ENCODE assay signal across 1 cellular context in the genomic region with DNA sequence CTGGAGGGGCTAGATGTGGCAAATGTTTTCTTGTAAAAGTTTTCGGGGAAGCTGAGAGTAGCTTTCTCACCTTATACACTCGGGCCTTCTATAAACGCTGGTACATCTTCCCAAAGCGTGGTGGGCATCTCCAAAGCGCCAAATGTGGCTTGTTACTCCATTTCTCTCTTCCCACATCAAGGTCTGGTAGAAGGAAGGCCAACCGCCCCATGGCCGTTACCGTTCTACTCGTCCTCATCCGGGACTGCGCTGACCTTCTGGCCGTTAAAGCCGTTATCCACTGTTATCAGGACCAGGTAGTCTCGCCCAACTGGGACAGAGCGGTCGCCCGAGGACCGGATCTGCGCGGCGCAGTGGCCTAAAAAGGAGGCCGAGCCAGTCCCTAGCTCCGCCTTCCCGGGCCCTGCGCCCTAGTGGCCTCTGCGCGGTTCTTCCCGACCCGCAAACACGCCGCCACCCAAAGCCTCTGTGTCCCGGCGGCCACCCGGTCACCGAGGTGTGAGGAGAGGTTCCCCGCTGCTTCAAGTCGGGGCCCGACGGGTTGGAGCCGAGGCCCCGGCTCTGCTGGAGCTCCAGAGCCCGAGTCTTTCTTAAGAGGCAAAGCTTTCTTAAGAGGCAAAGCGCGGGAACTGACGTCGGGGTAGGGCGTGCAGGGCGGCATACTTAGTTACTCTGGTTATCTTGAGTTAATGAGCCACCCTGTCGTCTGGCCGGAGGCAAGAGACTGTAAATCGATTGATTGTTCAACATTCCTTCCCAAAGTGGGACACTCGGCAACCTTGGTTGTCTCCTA.
TF ChIP-seq lines count a peak whose summit lies in the region.

No MANE protein-coding gene starts in this region.

TF ChIP-seq in K562, 482 proteins besides CTCF, POLR2A, EP300 and RAD21 (continued from another document and continues in another):
- TF ChIP-seq, protein P1, sequence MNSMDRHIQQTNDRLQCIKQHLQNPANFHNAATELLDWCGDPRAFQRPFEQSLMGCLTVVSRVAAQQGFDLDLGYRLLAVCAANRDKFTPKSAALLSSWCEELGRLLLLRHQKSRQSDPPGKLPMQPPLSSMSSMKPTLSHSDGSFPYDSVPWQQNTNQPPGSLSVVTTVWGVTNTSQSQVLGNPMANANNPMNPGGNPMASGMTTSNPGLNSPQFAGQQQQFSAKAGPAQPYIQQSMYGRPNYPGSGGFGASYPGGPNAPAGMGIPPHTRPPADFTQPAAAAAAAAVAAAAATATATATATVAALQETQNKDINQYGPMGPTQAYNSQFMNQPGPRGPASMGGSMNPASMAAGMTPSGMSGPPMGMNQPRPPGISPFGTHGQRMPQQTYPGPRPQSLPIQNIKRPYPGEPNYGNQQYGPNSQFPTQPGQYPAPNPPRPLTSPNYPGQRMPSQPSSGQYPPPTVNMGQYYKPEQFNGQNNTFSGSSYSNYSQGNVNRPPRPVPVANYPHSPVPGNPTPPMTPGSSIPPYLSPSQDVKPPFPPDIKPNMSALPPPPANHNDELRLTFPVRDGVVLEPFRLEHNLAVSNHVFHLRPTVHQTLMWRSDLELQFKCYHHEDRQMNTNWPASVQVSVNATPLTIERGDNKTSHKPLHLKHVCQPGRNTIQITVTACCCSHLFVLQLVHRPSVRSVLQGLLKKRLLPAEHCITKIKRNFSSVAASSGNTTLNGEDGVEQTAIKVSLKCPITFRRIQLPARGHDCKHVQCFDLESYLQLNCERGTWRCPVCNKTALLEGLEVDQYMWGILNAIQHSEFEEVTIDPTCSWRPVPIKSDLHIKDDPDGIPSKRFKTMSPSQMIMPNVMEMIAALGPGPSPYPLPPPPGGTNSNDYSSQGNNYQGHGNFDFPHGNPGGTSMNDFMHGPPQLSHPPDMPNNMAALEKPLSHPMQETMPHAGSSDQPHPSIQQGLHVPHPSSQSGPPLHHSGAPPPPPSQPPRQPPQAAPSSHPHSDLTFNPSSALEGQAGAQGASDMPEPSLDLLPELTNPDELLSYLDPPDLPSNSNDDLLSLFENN (IDR thresholded peaks at IDR 0.05; ENCODE audit: low read depth in 2 of 2, low read length in 2 of 2): no peak
- TF ChIP-seq, protein P2, sequence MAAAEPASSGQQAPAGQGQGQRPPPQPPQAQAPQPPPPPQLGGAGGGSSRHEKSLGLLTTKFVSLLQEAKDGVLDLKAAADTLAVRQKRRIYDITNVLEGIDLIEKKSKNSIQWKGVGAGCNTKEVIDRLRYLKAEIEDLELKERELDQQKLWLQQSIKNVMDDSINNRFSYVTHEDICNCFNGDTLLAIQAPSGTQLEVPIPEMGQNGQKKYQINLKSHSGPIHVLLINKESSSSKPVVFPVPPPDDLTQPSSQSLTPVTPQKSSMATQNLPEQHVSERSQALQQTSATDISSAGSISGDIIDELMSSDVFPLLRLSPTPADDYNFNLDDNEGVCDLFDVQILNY (CRISPR knock-in tag; IDR thresholded peaks at IDR 0.05): peak; percentile 91
- TF ChIP-seq EWSR1 (IDR thresholded peaks at IDR 0.05; ENCODE audit: borderline replicate concordance, low read depth, partially characterized antibody): no peak
- no peak for TF ChIP-seq CHD1 (IDR thresholded peaks at IDR 0.05; ENCODE audit: low read length)
- TF ChIP-seq PRMT5 (CRISPR knock-in tag; IDR thresholded peaks at IDR 0.05): no peak
- TF ChIP-seq, protein P3, sequence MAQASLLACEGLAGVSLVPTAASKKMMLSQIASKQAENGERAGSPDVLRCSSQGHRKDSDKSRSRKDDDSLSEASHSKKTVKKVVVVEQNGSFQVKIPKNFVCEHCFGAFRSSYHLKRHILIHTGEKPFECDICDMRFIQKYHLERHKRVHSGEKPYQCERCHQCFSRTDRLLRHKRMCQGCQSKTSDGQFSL (CRISPR knock-in tag; IDR thresholded peaks at IDR 0.05): peak; percentile 83
- TF ChIP-seq, protein P3 (tag; IDR thresholded peaks at IDR 0.05): 0 out of 4 replicates have a peak, but pooled peaks of 1 of the 2 experiments have one; percentile 70
- TF ChIP-seq RNF2 (IDR thresholded peaks at IDR 0.05): peak; percentile 98
- no peak for TF ChIP-seq FOXJ3 (CRISPR knock-in tag; IDR thresholded peaks at IDR 0.05)
- TF ChIP-seq, protein P4, sequence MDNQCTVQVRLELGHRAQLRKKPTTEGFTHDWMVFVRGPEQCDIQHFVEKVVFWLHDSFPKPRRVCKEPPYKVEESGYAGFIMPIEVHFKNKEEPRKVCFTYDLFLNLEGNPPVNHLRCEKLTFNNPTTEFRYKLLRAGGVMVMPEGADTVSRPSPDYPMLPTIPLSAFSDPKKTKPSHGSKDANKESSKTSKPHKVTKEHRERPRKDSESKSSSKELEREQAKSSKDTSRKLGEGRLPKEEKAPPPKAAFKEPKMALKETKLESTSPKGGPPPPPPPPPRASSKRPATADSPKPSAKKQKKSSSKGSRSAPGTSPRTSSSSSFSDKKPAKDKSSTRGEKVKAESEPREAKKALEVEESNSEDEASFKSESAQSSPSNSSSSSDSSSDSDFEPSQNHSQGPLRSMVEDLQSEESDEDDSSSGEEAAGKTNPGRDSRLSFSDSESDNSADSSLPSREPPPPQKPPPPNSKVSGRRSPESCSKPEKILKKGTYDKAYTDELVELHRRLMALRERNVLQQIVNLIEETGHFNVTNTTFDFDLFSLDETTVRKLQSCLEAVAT (IDR thresholded peaks at IDR 0.05): peak; percentile 90 to 93
- TF ChIP-seq, protein P5, sequence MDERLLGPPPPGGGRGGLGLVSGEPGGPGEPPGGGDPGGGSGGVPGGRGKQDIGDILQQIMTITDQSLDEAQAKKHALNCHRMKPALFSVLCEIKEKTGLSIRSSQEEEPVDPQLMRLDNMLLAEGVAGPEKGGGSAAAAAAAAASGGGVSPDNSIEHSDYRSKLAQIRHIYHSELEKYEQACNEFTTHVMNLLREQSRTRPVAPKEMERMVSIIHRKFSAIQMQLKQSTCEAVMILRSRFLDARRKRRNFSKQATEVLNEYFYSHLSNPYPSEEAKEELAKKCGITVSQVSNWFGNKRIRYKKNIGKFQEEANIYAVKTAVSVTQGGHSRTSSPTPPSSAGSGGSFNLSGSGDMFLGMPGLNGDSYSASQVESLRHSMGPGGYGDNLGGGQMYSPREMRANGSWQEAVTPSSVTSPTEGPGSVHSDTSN (CRISPR knock-in tag; IDR thresholded peaks at IDR 0.05; ENCODE audit: low read depth): no peak
- TF ChIP-seq, protein P5 (tag; conservative IDR thresholded peaks at IDR 0.05; ENCODE audit: low read depth): no peak
- TF ChIP-seq TBL1XR1 (IDR thresholded peaks at IDR 0.05; ENCODE audit: low read length in 2 of 2): peak; percentile 74 to 87; a peak in 2 of 4 replicates
- TF ChIP-seq STAG1 (CRISPR knock-in tag; IDR thresholded peaks at IDR 0.05; ENCODE audit: borderline replicate concordance): no peak
- TF ChIP-seq, protein P6, sequence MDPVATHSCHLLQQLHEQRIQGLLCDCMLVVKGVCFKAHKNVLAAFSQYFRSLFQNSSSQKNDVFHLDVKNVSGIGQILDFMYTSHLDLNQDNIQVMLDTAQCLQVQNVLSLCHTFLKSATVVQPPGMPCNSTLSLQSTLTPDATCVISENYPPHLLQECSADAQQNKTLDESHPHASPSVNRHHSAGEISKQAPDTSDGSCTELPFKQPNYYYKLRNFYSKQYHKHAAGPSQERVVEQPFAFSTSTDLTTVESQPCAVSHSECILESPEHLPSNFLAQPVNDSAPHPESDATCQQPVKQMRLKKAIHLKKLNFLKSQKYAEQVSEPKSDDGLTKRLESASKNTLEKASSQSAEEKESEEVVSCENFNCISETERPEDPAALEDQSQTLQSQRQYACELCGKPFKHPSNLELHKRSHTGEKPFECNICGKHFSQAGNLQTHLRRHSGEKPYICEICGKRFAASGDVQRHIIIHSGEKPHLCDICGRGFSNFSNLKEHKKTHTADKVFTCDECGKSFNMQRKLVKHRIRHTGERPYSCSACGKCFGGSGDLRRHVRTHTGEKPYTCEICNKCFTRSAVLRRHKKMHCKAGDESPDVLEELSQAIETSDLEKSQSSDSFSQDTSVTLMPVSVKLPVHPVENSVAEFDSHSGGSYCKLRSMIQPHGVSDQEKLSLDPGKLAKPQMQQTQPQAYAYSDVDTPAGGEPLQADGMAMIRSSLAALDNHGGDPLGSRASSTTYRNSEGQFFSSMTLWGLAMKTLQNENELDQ (CRISPR knock-in tag; IDR thresholded peaks at IDR 0.05; ENCODE audit: borderline replicate concordance): peak; percentile 99; the same call in 1 of the 2 replicates
- no peak for TF ChIP-seq SRSF1 (IDR thresholded peaks at IDR 0.05; ENCODE audit: low read depth, low read length)
- peak; percentile 83 for TF ChIP-seq CREM (IDR thresholded peaks at IDR 0.05; ENCODE audit: low read depth)
- no peak for TF ChIP-seq ZNF253 (CRISPR knock-in tag; conservative IDR thresholded peaks at IDR 0.05)
- peak; percentile 67 for TF ChIP-seq TCF3 (CRISPR knock-in tag; IDR thresholded peaks at IDR 0.05)
- no peak for TF ChIP-seq ZNF717 (CRISPR knock-in tag; IDR thresholded peaks at IDR 0.05)
- TF ChIP-seq KAT8 (IDR thresholded peaks at IDR 0.05; ENCODE audit: low read depth): no peak
- TF ChIP-seq TFAM (CRISPR knock-in tag; conservative IDR thresholded peaks at IDR 0.05): no peak
- TF ChIP-seq, protein P7, sequence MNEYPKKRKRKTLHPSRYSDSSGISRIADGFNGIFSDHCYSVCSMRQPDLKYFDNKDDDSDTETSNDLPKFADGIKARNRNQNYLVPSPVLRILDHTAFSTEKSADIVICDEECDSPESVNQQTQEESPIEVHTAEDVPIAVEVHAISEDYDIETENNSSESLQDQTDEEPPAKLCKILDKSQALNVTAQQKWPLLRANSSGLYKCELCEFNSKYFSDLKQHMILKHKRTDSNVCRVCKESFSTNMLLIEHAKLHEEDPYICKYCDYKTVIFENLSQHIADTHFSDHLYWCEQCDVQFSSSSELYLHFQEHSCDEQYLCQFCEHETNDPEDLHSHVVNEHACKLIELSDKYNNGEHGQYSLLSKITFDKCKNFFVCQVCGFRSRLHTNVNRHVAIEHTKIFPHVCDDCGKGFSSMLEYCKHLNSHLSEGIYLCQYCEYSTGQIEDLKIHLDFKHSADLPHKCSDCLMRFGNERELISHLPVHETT (CRISPR knock-in tag; conservative IDR thresholded peaks at IDR 0.05 in 1 of 2, IDR thresholded peaks at IDR 0.05 in 1 of 2): peak in 1 of 2 experiments; percentile 86; a peak in 2 of 4 replicates
- peak; percentile 73; the same call in 1 of the 2 replicates for TF ChIP-seq MECOM (CRISPR knock-in tag; IDR thresholded peaks at IDR 0.05)
- TF ChIP-seq, protein P8, sequence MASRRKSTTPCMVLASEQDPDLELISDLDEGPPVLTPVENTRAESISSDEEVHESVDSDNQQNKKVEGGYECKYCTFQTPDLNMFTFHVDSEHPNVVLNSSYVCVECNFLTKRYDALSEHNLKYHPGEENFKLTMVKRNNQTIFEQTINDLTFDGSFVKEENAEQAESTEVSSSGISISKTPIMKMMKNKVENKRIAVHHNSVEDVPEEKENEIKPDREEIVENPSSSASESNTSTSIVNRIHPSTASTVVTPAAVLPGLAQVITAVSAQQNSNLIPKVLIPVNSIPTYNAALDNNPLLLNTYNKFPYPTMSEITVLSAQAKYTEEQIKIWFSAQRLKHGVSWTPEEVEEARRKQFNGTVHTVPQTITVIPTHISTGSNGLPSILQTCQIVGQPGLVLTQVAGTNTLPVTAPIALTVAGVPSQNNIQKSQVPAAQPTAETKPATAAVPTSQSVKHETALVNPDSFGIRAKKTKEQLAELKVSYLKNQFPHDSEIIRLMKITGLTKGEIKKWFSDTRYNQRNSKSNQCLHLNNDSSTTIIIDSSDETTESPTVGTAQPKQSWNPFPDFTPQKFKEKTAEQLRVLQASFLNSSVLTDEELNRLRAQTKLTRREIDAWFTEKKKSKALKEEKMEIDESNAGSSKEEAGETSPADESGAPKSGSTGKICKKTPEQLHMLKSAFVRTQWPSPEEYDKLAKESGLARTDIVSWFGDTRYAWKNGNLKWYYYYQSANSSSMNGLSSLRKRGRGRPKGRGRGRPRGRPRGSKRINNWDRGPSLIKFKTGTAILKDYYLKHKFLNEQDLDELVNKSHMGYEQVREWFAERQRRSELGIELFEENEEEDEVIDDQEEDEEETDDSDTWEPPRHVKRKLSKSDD (conservative IDR thresholded peaks at IDR 0.05; ENCODE audit: low read length): no peak
- no peak; the same call in 1 of the 2 replicates for TF ChIP-seq KLF1 (tag; IDR thresholded peaks at IDR 0.05)
- 0 out of 2 replicates have a peak, but pooled peaks have one; percentile 57 for TF ChIP-seq PTBP1 (IDR thresholded peaks at IDR 0.05; ENCODE audit: low read depth, low read length)
- TF ChIP-seq, protein P9, sequence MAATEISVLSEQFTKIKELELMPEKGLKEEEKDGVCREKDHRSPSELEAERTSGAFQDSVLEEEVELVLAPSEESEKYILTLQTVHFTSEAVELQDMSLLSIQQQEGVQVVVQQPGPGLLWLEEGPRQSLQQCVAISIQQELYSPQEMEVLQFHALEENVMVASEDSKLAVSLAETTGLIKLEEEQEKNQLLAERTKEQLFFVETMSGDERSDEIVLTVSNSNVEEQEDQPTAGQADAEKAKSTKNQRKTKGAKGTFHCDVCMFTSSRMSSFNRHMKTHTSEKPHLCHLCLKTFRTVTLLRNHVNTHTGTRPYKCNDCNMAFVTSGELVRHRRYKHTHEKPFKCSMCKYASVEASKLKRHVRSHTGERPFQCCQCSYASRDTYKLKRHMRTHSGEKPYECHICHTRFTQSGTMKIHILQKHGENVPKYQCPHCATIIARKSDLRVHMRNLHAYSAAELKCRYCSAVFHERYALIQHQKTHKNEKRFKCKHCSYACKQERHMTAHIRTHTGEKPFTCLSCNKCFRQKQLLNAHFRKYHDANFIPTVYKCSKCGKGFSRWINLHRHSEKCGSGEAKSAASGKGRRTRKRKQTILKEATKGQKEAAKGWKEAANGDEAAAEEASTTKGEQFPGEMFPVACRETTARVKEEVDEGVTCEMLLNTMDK (IDR thresholded peaks at IDR 0.05; ENCODE audit: borderline replicate concordance, insufficient read depth, low read depth, low read length, poor library complexity, severe bottlenecking): peak; percentile 54
- TF ChIP-seq, protein P10, sequence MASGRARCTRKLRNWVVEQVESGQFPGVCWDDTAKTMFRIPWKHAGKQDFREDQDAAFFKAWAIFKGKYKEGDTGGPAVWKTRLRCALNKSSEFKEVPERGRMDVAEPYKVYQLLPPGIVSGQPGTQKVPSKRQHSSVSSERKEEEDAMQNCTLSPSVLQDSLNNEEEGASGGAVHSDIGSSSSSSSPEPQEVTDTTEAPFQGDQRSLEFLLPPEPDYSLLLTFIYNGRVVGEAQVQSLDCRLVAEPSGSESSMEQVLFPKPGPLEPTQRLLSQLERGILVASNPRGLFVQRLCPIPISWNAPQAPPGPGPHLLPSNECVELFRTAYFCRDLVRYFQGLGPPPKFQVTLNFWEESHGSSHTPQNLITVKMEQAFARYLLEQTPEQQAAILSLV (tag; IDR thresholded peaks at IDR 0.05): no peak
- peak; percentile 95 for TF ChIP-seq ETV5 (CRISPR knock-in tag; IDR thresholded peaks at IDR 0.05; ENCODE audit: low read depth)
- TF ChIP-seq IFI16 (CRISPR knock-in tag; IDR thresholded peaks at IDR 0.05): no peak
